17 cellular contexts compared by ENCODE assay signal in the genomic region with DNA sequence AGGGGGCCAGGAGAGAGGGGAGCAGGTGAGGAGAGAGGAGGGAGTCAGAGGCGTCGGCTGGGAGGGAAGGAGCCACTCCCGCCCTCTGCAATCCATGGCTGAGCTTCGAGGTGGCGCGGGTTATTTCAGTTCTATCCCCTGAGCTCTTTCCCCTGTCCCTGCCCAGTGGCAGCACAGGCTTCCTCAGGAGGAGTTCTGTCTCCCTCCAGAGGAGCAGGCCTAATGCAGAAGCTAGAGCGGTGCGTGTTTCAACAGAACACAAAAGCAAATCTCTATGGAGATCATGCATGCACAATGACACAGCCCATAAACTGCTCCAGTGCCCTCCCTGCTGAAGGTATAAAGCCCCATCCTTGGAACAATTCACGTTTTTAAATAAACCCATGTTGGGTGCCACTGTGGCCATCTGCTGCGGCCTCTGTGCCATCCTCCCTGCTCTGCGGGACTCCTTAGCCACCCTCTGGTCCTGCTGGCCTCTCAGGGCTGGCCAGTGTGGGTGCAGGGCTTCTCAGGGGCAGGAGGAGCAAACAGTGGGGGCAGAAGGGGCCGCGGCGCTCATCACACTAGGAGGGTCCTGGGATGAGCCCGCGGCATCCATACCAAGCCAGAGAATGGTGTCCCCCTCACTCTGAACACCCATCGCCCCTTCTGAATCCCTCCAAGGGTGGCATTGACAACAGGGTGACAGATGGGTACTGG.
A peak's percentile ranks its signal among the peaks of the same experiment; 100 is the strongest.
DNase-seq lines count a peak whose midpoint lies in the region; FAIRE-seq and TF ChIP-seq lines count a peak whose summit lies in the region.
"Had no signal": no experiment of that assay in that cellular context is flagged by ENCODE, and none has a peak within 500 bp of the region (broad histone marks: within the 10 kb centered on the region; RNA-seq: fewer than 3 reads in every experiment).

No MANE protein-coding gene starts in this region.

- H3K36me3 Mint-ChIP-seq in activated T-cell treated with anti-CD3 and anti-CD28 coated beads, Interleukin-2, amount 50 U/mL, for 24 hours (ENCODE audit: low read depth): no peaks in the 10 kb centered on the region

- peak; percentile 36 for FAIRE-seq in bronchial epithelial cell (lab: Jason Lieb, UNC)
- FAIRE-seq: A204.1, RCC 7860 had no signal

- H3K9me3 Mint-ChIP-seq in activated T-cell treated with anti-CD3 and anti-CD28 coated beads, Interleukin-2, amount 50 U/mL, for 24 hours: no peaks in the 10 kb centered on the region
- H3K9me3 Mint-ChIP-seq: activated naive CD8-positive, alpha-beta T cell treated with anti-CD3 and anti-CD28 coated beads, Interleukin-2, amount 50 U/mL, for 24 hours; T-helper 1 cell treated with Interleukin-12 subunit alpha and Interleukin-12 subunit beta and Interleukin-4 antibody, amounts not matched to agents 30 μg/mL and 1 μg/mL, for 36 hours had no signal

- H3K27ac ChIP-seq in transverse colon: peak overlapping the region in 3 of 4 donors; percentile 7 to 90 (median 80)
- H3K27ac ChIP-seq in OCI-LY7 (ENCODE audit: low read depth, low read length, poor library complexity, severe bottlenecking): no peak overlapping the region
- H3K27ac ChIP-seq: HL-60 had no signal

- CTCF ChIA-PET in OCI-LY7 (lab: Charles Lee; ENCODE audit: unreplicated experiment): no interaction called here

- H2AFZ ChIP-seq in OCI-LY7 (ENCODE audit: low read length): no peak overlapping the region

- TF ChIP-seq CTCF in bronchial epithelial cell (IDR thresholded peaks at IDR 0.05; ENCODE audit: insufficient read depth, low read length, severe bottlenecking) (no peak), transverse colon (IDR thresholded peaks at IDR 0.05) (no peak), OCI-LY7 (conservative IDR thresholded peaks at IDR 0.05; ENCODE audit: low read length) (no peak)

- no peak overlapping the region for H3K27ac Mint-ChIP-seq in activated T-cell treated with anti-CD3 and anti-CD28 coated beads, Interleukin-2, amount 50 U/mL, for 24 hours
- H3K27ac Mint-ChIP-seq: activated CD4-positive, alpha-beta T cell treated with anti-CD3 and anti-CD28 coated beads for 36 hours; activated naive CD8-positive, alpha-beta T cell treated with anti-CD3 and anti-CD28 coated beads, Interleukin-2, amount 50 U/mL, for 24 hours; T-helper 1 cell treated with Interleukin-12 subunit alpha and Interleukin-12 subunit beta and Interleukin-4 antibody, amounts not matched to agents 30 μg/mL and 1 μg/mL, for 36 hours had no signal

- intact Hi-C loops in transverse colon (cut with DNase I; ENCODE audit: low total_unique reads) (no loop called here), OCI-LY7 (cut with micrococcal nuclease; ENCODE audit: unreplicated experiment) (no loop called here)

- no peak overlapping the region for H3K4me3 Mint-ChIP-seq in activated T-cell treated with anti-CD3 and anti-CD28 coated beads, Interleukin-2, amount 50 U/mL, for 24 hours
- H3K4me3 Mint-ChIP-seq: activated CD4-positive, alpha-beta T cell treated with anti-CD3 and anti-CD28 coated beads for 36 hours; activated naive CD8-positive, alpha-beta T cell treated with anti-CD3 and anti-CD28 coated beads, Interleukin-2, amount 50 U/mL, for 24 hours; T-helper 1 cell treated with Interleukin-12 subunit alpha and Interleukin-12 subunit beta and Interleukin-4 antibody, amounts not matched to agents 30 μg/mL and 1 μg/mL, for 36 hours had no signal

- no peak for TF ChIP-seq POLR2A in transverse colon (IDR thresholded peaks at IDR 0.05)

- peak; percentile 13 for DNase-seq in NCI-H345 (lab: John Stamatoyannopoulos, UW)
- no peak for DNase-seq in NCI-H345 treated with DMSO at 0.1 percent for 48 hours (lab: John Stamatoyannopoulos, UW; ENCODE audit: unreplicated experiment)
- no peak for DNase-seq in bronchial epithelial cell (ENCODE audit: low read depth)
- peak; percentile 79 for DNase-seq in mesenteric fat pad (ENCODE audit: low spot score)
- DNase-seq in transverse colon: no peak
- DNase-seq in OCI-LY7 (ENCODE audit: low spot score): no peak
- no peak for DNase-seq in stimulated activated CD4-positive, alpha-beta T cell treated with anti-CD3 and anti-CD28 coated beads, Interleukin-12 subunit alpha, Interleukin-12 subunit beta, amount 100 ng/mL, for 4 hours
- no peak for DNase-seq in activated T-cell treated with anti-CD3 and anti-CD28 coated beads, Interleukin-2, amount 50 U/mL, for 24 hours
- DNase-seq: activated CD4-positive, alpha-beta T cell treated with anti-CD3 and anti-CD28 coated beads for 36 hours; activated naive CD8-positive, alpha-beta T cell treated with anti-CD3 and anti-CD28 coated beads, Interleukin-2, amount 50 U/mL, for 24 hours; COR-L47; dermis blood vessel endothelial cell; NCI-H526 treated with DMSO at 0.1 percent for 48 hours had no signal

- 73 to 83% methylated on average over 5 to 17 of the region's 17 CpGs for WGBS in transverse colon (ENCODE audit: low coverage in 1 of 2), 2 donors

- H4K20me1 ChIP-seq in OCI-LY7 (ENCODE audit: insufficient read depth, low read length): no peaks in the 10 kb centered on the region

- no peaks in the 10 kb centered on the region for H3K36me3 ChIP-seq in bronchial epithelial cell (ENCODE audit: control insufficient read depth, insufficient read depth, low read length)
- no peaks in the 10 kb centered on the region for H3K36me3 ChIP-seq in transverse colon
- H3K36me3 ChIP-seq in OCI-LY7 (ENCODE audit: insufficient read depth, low read length): no peaks in the 10 kb centered on the region

- H3K9me2 ChIP-seq in OCI-LY7 (ENCODE audit: insufficient read depth, low read length): no peaks in the 10 kb centered on the region

- no peak overlapping the region for H3K4me2 ChIP-seq in OCI-LY7 (ENCODE audit: low read length)

- H3K27me3 Mint-ChIP-seq in activated T-cell treated with anti-CD3 and anti-CD28 coated beads, Interleukin-2, amount 50 U/mL, for 24 hours: no peaks in the 10 kb centered on the region
- H3K27me3 Mint-ChIP-seq: activated CD4-positive, alpha-beta T cell treated with anti-CD3 and anti-CD28 coated beads for 36 hours had no signal

- in situ Hi-C loops in transverse colon (cut with MboI; ENCODE audit: low pct_ligation_motif_present in 1 of 4, low pct_unique_long_range_greater_than_20kb in 1 of 4, low sequenced_read_pairs in 3 of 4): no loop called here

- H3K9me3 ChIP-seq in transverse colon (no peaks in the 10 kb centered on the region), OCI-LY7 (ENCODE audit: low read length) (no peaks in the 10 kb centered on the region)

- H3K27me3 ChIP-seq in bronchial epithelial cell (ENCODE audit: control insufficient read depth, insufficient read depth, low read length) (no peaks in the 10 kb centered on the region), transverse colon (no peaks in the 10 kb centered on the region)

- H3K79me2 ChIP-seq in OCI-LY7 (ENCODE audit: insufficient read depth, low read depth, low read length): no peaks in the 10 kb centered on the region

- POLR2A ChIA-PET in OCI-LY7 (lab: Charles Lee): no interaction called here

- peaks cover 7% of the 10 kb centered on the region for H3K4me1 Mint-ChIP-seq in activated T-cell treated with anti-CD3 and anti-CD28 coated beads, Interleukin-2, amount 50 U/mL, for 24 hours (ENCODE audit: low read depth)

- TF ChIP-seq EP300 in transverse colon (IDR thresholded peaks at IDR 0.05; ENCODE audit: low read depth): no peak

- H3K4me1 ChIP-seq in transverse colon (peaks cover 0 to 34% (median 8%) of the 10 kb centered on the region in 4 donors), OCI-LY7 (ENCODE audit: insufficient read depth, low read length, poor library complexity, severe bottlenecking) (no peaks in the 10 kb centered on the region)

- H3K4me3 ChIP-seq in bronchial epithelial cell (ENCODE audit: low read depth, low read length) (no peak overlapping the region), transverse colon (no peak overlapping the region), OCI-LY7 (ENCODE audit: low read depth, low read length, poor library complexity, severe bottlenecking) (no peak overlapping the region)

- no TSS peak for BruUV-seq in OCI-LY7 (replicated peaks; lab: Mats Ljungman, UMichigan)

Comparison
In these comparisons a context has a peak if more than half of its experiments do, and no peak if none do; other contexts are left out.
1. DNase-seq: peak in NCI-H345 (single experiment) and mesenteric fat pad (single experiment); none in NCI-H345 treated with DMSO at 0.1 percent for 48 hours (single experiment), bronchial epithelial cell (single experiment), transverse colon (single experiment), OCI-LY7 (single experiment), stimulated activated CD4-positive, alpha-beta T cell treated with anti-CD3 and anti-CD28 coated beads, Interleukin-12 subunit alpha, Interleukin-12 subunit beta, amount 100 ng/mL, for 4 hours (single experiment) and activated T-cell treated with anti-CD3 and anti-CD28 coated beads, Interleukin-2, amount 50 U/mL, for 24 hours (single experiment).